29 cellular contexts compared by ENCODE assay signal in the genomic region with DNA sequence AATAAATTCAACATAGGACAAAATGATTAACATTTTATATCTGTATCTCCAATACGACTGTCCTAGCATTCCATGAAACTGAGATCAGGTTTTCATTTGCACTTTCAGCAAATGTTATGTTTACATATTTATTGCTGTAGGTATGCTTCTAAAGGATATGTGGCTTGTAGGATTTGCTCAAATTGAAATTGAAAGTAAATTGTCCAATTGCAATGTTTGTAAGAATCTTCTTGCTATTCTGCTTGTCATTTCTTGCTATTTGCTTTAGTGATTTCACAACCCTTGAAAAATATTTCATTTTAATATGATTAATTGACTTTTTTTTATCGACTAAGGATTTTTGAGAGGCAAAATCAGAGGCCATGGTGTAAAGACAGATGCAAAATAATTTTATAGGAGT.
DNase-seq lines count a peak whose midpoint lies in the region; ATAC-seq and TF ChIP-seq lines count a peak whose summit lies in the region.
"Had no signal": no experiment of that assay in that cellular context is flagged by ENCODE, and none has a peak within 500 bp of the region (broad histone marks: within the 10 kb centered on the region; RNA-seq: fewer than 3 reads in every experiment).

No MANE protein-coding gene starts in this region.

- no peaks in the 10 kb centered on the region for H3K36me3 ChIP-seq in SK-N-MC (ENCODE audit: insufficient read depth, low read length)
- H3K36me3 ChIP-seq in psoas muscle (ENCODE audit: insufficient read depth in 1 of 2, low read depth in 1 of 2) = no peaks in the 10 kb centered on the region
- H3K36me3 ChIP-seq: BLaER1, colonic mucosa, left lung, ovary, upper lobe of right lung had no signal

- H3K27ac ChIP-seq in SK-N-MC = peak overlapping the region; percentile 30; the same call in 1 of the 2 replicates
- no peak overlapping the region for H3K27ac ChIP-seq in psoas muscle
- H3K27ac ChIP-seq: BLaER1, colonic mucosa, left lung, ovary, upper lobe of right lung, VCaP had no signal

- no peaks in the 10 kb centered on the region for H3K27me3 Mint-ChIP-seq in Calu3 (ENCODE audit: unreplicated experiment)
- H3K27me3 Mint-ChIP-seq: activated naive CD8-positive, alpha-beta T cell; T-helper 17 cell had no signal

- intact Hi-C loops in Calu3 (cut with micrococcal nuclease; ENCODE audit: unreplicated experiment) = loop anchor here (10.0 kb wide), 2 partner anchors 177 to 687 kb away; no protein-coding TSS in a partner anchor
- intact Hi-C loops in psoas muscle (cut with DNase I) = no loop called here

- H3K27ac Mint-ChIP-seq in Calu3 (ENCODE audit: unreplicated experiment) = peak overlapping the region; percentile 60
- H3K27ac Mint-ChIP-seq: activated naive CD8-positive, alpha-beta T cell; activated T-helper 2 cell treated with anti-CD3 and anti-CD28 coated beads, Interferon-gamma antibody, Interleukin-2, Interleukin-4, amounts not matched to agents 10 μg/mL and 5 μg/mL and 100 μg/mL, durations not matched to agents 14 hours and 24 hours and 36 hours; GM23338; T-helper 17 cell had no signal

- peak; percentile 20 for ATAC-seq in HG02852 (IDR thresholded peaks at IDR 0.05; ENCODE audit: unreplicated experiment)
- no peak for ATAC-seq in HG03469 (IDR thresholded peaks at IDR 0.05; ENCODE audit: unreplicated experiment)
- no peak for ATAC-seq in HG03521 (IDR thresholded peaks at IDR 0.05; ENCODE audit: unreplicated experiment)
- no peak for ATAC-seq in psoas muscle
- ATAC-seq: GM23338, left lung, right cardiac atrium, T-helper 17 cell, upper lobe of right lung had no signal

- H3K9me3 Mint-ChIP-seq in Calu3 (ENCODE audit: low read depth, unreplicated experiment) = no peaks in the 10 kb centered on the region
- H3K9me3 Mint-ChIP-seq: GM23338, nephron had no signal

- H3K36me3 Mint-ChIP-seq in Calu3 (ENCODE audit: insufficient read depth, unreplicated experiment) = peaks cover 21% of the 10 kb centered on the region
- H3K36me3 Mint-ChIP-seq: activated naive CD8-positive, alpha-beta T cell had no signal

- TF ChIP-seq CTCF in Calu3 (IDR thresholded peaks at IDR 0.05; ENCODE audit: unreplicated experiment) (no peak), fibroblast of villous mesenchyme (IDR thresholded peaks at IDR 0.05; ENCODE audit: insufficient read depth, low read depth, low read length) (no peak), psoas muscle (IDR thresholded peaks at IDR 0.05) (no peak)

- WGBS in psoas muscle, 3 donors = 69 to 75% (median 73%) methylated on average over 2 of the region's 2 CpGs

- no peak overlapping the region for H3K4me3 Mint-ChIP-seq in Calu3 (ENCODE audit: low read depth, unreplicated experiment)
- H3K4me3 Mint-ChIP-seq: activated naive CD8-positive, alpha-beta T cell; GM23338; nephron; T-helper 17 cell had no signal

- peaks cover 57% of the 10 kb centered on the region for H3K4me1 Mint-ChIP-seq in Calu3 (ENCODE audit: low read depth, unreplicated experiment)
- H3K4me1 Mint-ChIP-seq: T-helper 17 cell had no signal

- no peaks in the 10 kb centered on the region for H3K27me3 ChIP-seq in psoas muscle (ENCODE audit: insufficient read depth in 3 of 3, low read length in 2 of 3)
- H3K27me3 ChIP-seq: BLaER1, colonic mucosa, left lung, ovary, upper lobe of right lung had no signal

- H3K9me3 ChIP-seq in SK-N-MC (ENCODE audit: low read depth, low read length) (no peaks in the 10 kb centered on the region), psoas muscle (no peaks in the 10 kb centered on the region)
- H3K9me3 ChIP-seq: BLaER1, colonic mucosa, left lung, ovary, upper lobe of right lung had no signal

- CTCF ChIA-PET in Calu3 (lab: Charles Lee) = no interaction called here

- H3K4me1 ChIP-seq in psoas muscle = no peaks in the 10 kb centered on the region
- H3K4me1 ChIP-seq: colonic mucosa, left lung, upper lobe of right lung had no signal

- BruUV-seq in Calu3 (replicated peaks; lab: Mats Ljungman, UMichigan) = no TSS peak

- DNase-seq in Calu3 (no peak), SK-N-MC (ENCODE audit: low read depth, low spot score) (no peak), fibroblast of villous mesenchyme (ENCODE audit: low read depth) (peak; percentile 45), HCEC 1CT (no peak), psoas muscle (no peak)
- DNase-seq: activated CD8-positive, alpha-beta memory T cell treated with anti-CD3 and anti-CD28 coated beads, Interleukin-2, amount 50 U/mL, for 4 hours; colonic mucosa; COR-L47; DND-41; head of caudate nucleus; KG1; left lung; midbrain; NCI-H187; NCI-H774; ovary; right cardiac atrium; SIG-M5; T-helper 17 cell; upper lobe of right lung had no signal

- H3K9ac ChIP-seq in SK-N-MC (ENCODE audit: insufficient read length) = peak overlapping the region; percentile 6
- H3K9ac ChIP-seq: BLaER1 had no signal

- peak overlapping the region; percentile 47 for H3K4me3 ChIP-seq in SK-N-MC
- no peak overlapping the region for H3K4me3 ChIP-seq in fibroblast of villous mesenchyme (ENCODE audit: low read depth, low read length)
- no peak overlapping the region for H3K4me3 ChIP-seq in psoas muscle
- H3K4me3 ChIP-seq: BLaER1, colonic mucosa, GM23338, left lung, ovary, upper lobe of right lung had no signal
